ENCODE assay signal across 8 cellular contexts in the genomic region with DNA sequence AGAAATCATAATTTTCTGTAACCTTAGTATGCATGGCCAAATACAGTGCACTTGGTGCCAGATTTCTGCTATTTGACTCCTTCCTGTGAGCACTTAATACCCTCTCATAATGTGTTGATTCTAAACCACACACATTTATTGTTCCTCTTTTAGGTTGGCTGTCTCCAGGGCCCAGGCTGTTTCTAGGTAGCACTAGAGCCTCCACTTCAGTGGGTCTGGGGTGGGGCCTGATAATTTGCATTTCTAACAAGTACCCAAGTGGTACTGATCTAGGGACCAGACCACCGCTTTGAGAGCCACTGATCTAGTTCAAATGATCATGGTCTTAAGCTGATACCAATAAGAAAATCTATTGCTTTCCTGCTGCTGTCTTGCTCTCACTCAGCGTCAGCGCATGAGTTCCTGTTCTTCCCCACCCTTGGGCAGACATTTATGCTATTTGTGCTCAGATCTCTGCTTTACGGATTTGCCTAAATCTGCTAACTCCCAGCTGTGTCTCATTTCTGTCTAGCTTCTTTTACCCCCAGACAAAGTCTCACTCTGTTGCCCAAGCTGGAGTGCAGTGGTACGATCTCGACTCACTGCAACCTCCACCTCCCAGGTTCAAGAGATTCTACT. TPM values are rescaled to one million over a fixed set of nuclear protein-coding genes. Genes with fewer than 3 reads are reported as not detected.
DNase-seq lines count a peak whose midpoint lies in the region; ATAC-seq and TF ChIP-seq lines count a peak whose summit lies in the region.

No MANE protein-coding gene starts in this region.

- H3K27ac ChIP-seq in left lung (peak overlapping the region; percentile 45 to 76), colonic mucosa (no peak overlapping the region), A673 (ENCODE audit: low read depth, low read length, poor library complexity, severe bottlenecking) (no peak overlapping the region)

- POLR2A ChIA-PET in A673 (lab: Charles Lee; ENCODE audit: low non-redundant PET): no interaction called here

- H3K27me3 ChIP-seq in left lung (no peaks in the 10 kb centered on the region), colonic mucosa (no peaks in the 10 kb centered on the region), MG63 (no peaks in the 10 kb centered on the region), A673 (replicated peaks; ENCODE audit: insufficient read depth, low read depth, low read length, poor library complexity) (no peaks in the 10 kb centered on the region)

- peak; percentile 63 for ATAC-seq in GM18870 (IDR thresholded peaks at IDR 0.05; ENCODE audit: unreplicated experiment)
- peak; percentile 91 for ATAC-seq in HG02678 (IDR thresholded peaks at IDR 0.05; ENCODE audit: unreplicated experiment)
- peak; percentile 95 for ATAC-seq in left lung

- no TSS peak for BruUV-seq in A673 (replicated peaks; lab: Mats Ljungman, UMichigan)

- H3K4me3 ChIP-seq in left lung: no peak overlapping the region
- H3K4me3 ChIP-seq in colonic mucosa: no peak overlapping the region
- H3K4me3 ChIP-seq in MG63: no peak overlapping the region
- no peak overlapping the region for H3K4me3 ChIP-seq in A673 (ENCODE audit: low read depth, low read length, poor library complexity, severe bottlenecking)

- TF ChIP-seq CTCF in left lung (IDR thresholded peaks at IDR 0.05): no peak
- TF ChIP-seq CTCF in colonic mucosa (IDR thresholded peaks at IDR 0.05): no peak
- no peak for TF ChIP-seq CTCF in A673 (conservative IDR thresholded peaks at IDR 0.05; ENCODE audit: low read depth, low read length)

- H3K36me3 ChIP-seq in left lung (peaks cover 0 to 12% of the 10 kb centered on the region in 2 donors), colonic mucosa (no peaks in the 10 kb centered on the region), MG63 (peaks cover 6% of the 10 kb centered on the region; the same call in 1 of the 2 replicates), A673 (ENCODE audit: insufficient read depth, low read length, poor library complexity, severe bottlenecking) (no peaks in the 10 kb centered on the region)

- H3K4me1 ChIP-seq in left lung (peaks cover 0 to 8% of the 10 kb centered on the region in 2 donors), colonic mucosa (no peaks in the 10 kb centered on the region), A673 (ENCODE audit: insufficient read depth, low read length, poor library complexity, severe bottlenecking) (no peaks in the 10 kb centered on the region)

- H3K9me3 ChIP-seq in left lung (no peaks in the 10 kb centered on the region), colonic mucosa (no peaks in the 10 kb centered on the region), MG63 (peaks cover 2% of the 10 kb centered on the region; the same call in 1 of the 2 replicates), A673 (ENCODE audit: low read depth, low read length, poor library complexity, severe bottlenecking) (no peaks in the 10 kb centered on the region)

- CTCF ChIA-PET in A673 (lab: Charles Lee): no interaction called here

- no peak overlapping the region for H3K9ac ChIP-seq in colonic mucosa (ENCODE audit: low read depth in 2 of 2, low read length in 2 of 2)

- intact Hi-C loops in left lung (cut with DNase I): no loop called here
- intact Hi-C loops in colonic mucosa (cut with DNase I): no loop called here
- intact Hi-C loops in A673 (cut with micrococcal nuclease; ENCODE audit: unreplicated experiment): no loop called here

- DNase-seq in NCI-H1436 treated with DMSO at 0.1 percent for 48 hours (lab: John Stamatoyannopoulos, UW) (peak; percentile 73), left lung (peak in 1 of 2 donors; percentile 66), colonic mucosa (no peak), H4 (ENCODE audit: low spot score) (no peak), MG63 (no peak), A673 (ENCODE audit: low spot score) (no peak)

RNA-seq across cellular contexts. Expression of gene PTRHD1, which starts 7.4 kb away (rescaled TPM):
- 10 to 100 TPM; 31.3 to 45.0 TPM for total RNA-seq in left lung
- 10 to 100 TPM; 38.2 to 47.6 TPM for total RNA-seq in colonic mucosa
- 24.9 and 31.3 TPM in 2 replicates for total RNA-seq in H4 (2014; rRNA removed; shearing (Covaris generic))
- total RNA-seq in MG63 (2014; rRNA removed; shearing (Covaris generic); ENCODE audit: low replicate concordance): 28.6 and 32.1 TPM in 2 replicates
- 33.4 and 34.9 TPM in 2 replicates for total RNA-seq in A673 (2021)

RNA-seq across cellular contexts. Expression of gene CENPO, which starts 7.4 kb away (rescaled TPM):
- total RNA-seq in left lung (10 to 100 TPM in 1 of 2 donors, 1 to 10 TPM in 1; 9.9 to 10.6 TPM), colonic mucosa (10 to 100 TPM in 1 of 2 donors, 1 to 10 TPM in 1; 6.8 to 26.8 TPM), A673 (2021) (61.9 and 69.4 TPM in 2 replicates)
- total RNA-seq in H4 (2014; rRNA removed; shearing (Covaris generic)): 19.7 and 34.1 TPM in 2 replicates
- total RNA-seq in MG63 (2014; rRNA removed; shearing (Covaris generic); ENCODE audit: low replicate concordance): 18.3 and 25.5 TPM in 2 replicates

Comparison
In these comparisons a context has a peak if more than half of its experiments do, and no peak if none do; other contexts are left out.
1. H3K27ac ChIP-seq: peak in left lung (2 of 2); none in colonic mucosa (single experiment) and A673 (single experiment).
2. Peak in every context shown above with its lines, with median percentiles within 50 percentile points of each other: ATAC-seq.